ENCODE assay signal across 24 cellular contexts in genomic region chr14:75717729-75718128, GRCh38.
"Had no signal": no experiment of that assay in that cellular context is flagged by ENCODE, and none has a peak within 500 bp of the region (broad histone marks: within the 10 kb centered on the region; RNA-seq: fewer than 3 reads in every experiment).

No MANE protein-coding gene starts in this region.

- DNase-seq: activated CD4-positive, alpha-beta memory T cell treated with anti-CD3 and anti-CD28 coated beads for 36 hours; activated CD4-positive, alpha-beta T cell treated with anti-CD3 and anti-CD28 coated beads, Interleukin-2, amount 10 ng/mL, durations not matched to agents 7 days and 5 days; activated CD4-positive, CD25-positive, alpha-beta regulatory T cell; activated CD8-positive, alpha-beta memory T cell treated with anti-CD3 and anti-CD28 coated beads for 24 hours; activated gamma-delta T cell; activated naive CD4-positive, alpha-beta T cell treated with anti-CD3 and anti-CD28 coated beads for 36 hours; activated T-cell treated with anti-CD3 and anti-CD28 coated beads, Interleukin-2, amount 50 U/mL, for 4 hours; Kasumi-1; KBM-7; MV-4-11; NCI-H1092 treated with DMSO at 0.1 percent for 48 hours; NCI-H1417 treated with DMSO at 0.1 percent for 48 hours; NCI-H1694; NCI-H2029 treated with DMSO at 0.1 percent for 48 hours; NCI-H345; NCI-H510A; NCI-H526 treated with DMSO at 0.1 percent for 48 hours; NCI-H82; SIG-M5; T-helper 17 cell; T1000 had no signal

- H3K4me1 Mint-ChIP-seq: activated T-helper 17 cell treated with anti-CD3 and anti-CD28 coated beads, Interleukin-2, amount 50 U/mL, for 72 hours had no signal

- H3K27ac Mint-ChIP-seq: activated CD4-positive, alpha-beta memory T cell treated with anti-CD3 and anti-CD28 coated beads for 36 hours; activated CD4-positive, alpha-beta T cell treated with anti-CD3 and anti-CD28 coated beads, Interleukin-2, amount 10 ng/mL, durations not matched to agents 7 days and 5 days; activated naive CD4-positive, alpha-beta T cell treated with anti-CD3 and anti-CD28 coated beads for 36 hours; activated naive CD8-positive, alpha-beta T cell; activated T-helper 17 cell treated with anti-CD3 and anti-CD28 coated beads, Interleukin-2, amount 50 U/mL, for 72 hours; T-helper 17 cell had no signal

- ATAC-seq: activated T-cell treated with anti-CD3 and anti-CD28 coated beads, Interleukin-2, amount 50 U/mL, for 4 hours; activated T-helper 17 cell treated with anti-CD3 and anti-CD28 coated beads, Interleukin-2, amount 50 U/mL, for 72 hours; T-helper 17 cell had no signal

- H3K4me3 Mint-ChIP-seq: activated CD4-positive, alpha-beta memory T cell treated with anti-CD3 and anti-CD28 coated beads for 36 hours; activated CD4-positive, alpha-beta T cell treated with anti-CD3 and anti-CD28 coated beads, Interleukin-2, amount 10 ng/mL, durations not matched to agents 7 days and 5 days; activated naive CD4-positive, alpha-beta T cell treated with anti-CD3 and anti-CD28 coated beads for 36 hours; activated naive CD8-positive, alpha-beta T cell; activated T-cell treated with anti-CD3 and anti-CD28 coated beads, Interleukin-2, amount 50 U/mL, for 4 hours; activated T-helper 17 cell treated with anti-CD3 and anti-CD28 coated beads, Interleukin-2, amount 50 U/mL, for 72 hours; T-helper 17 cell had no signal

- H3K27ac ChIP-seq: VCaP had no signal

- H3K27me3 Mint-ChIP-seq: activated CD4-positive, alpha-beta memory T cell treated with anti-CD3 and anti-CD28 coated beads for 36 hours; activated CD4-positive, alpha-beta T cell treated with anti-CD3 and anti-CD28 coated beads, Interleukin-2, amount 10 ng/mL, durations not matched to agents 7 days and 5 days; activated naive CD8-positive, alpha-beta T cell; activated T-helper 17 cell treated with anti-CD3 and anti-CD28 coated beads, Interleukin-2, amount 50 U/mL, for 72 hours; T-helper 17 cell had no signal

- H3K9me3 Mint-ChIP-seq: activated CD4-positive, alpha-beta memory T cell treated with anti-CD3 and anti-CD28 coated beads for 36 hours; activated CD4-positive, alpha-beta T cell treated with anti-CD3 and anti-CD28 coated beads, Interleukin-2, amount 10 ng/mL, durations not matched to agents 7 days and 5 days; activated naive CD4-positive, alpha-beta T cell treated with anti-CD3 and anti-CD28 coated beads for 36 hours; activated T-cell treated with anti-CD3 and anti-CD28 coated beads, Interleukin-2, amount 50 U/mL, for 4 hours; activated T-helper 17 cell treated with anti-CD3 and anti-CD28 coated beads, Interleukin-2, amount 50 U/mL, for 72 hours had no signal
